In genomic region chr19:55474269-55475265, GRCh38 we compare ENCODE assay signal across 1 cellular context.
TF ChIP-seq lines count a peak whose summit lies in the region.

No MANE protein-coding gene starts in this region.

TF ChIP-seq in GM23338, 12 proteins besides CTCF, POLR2A, EP300 and RAD21 (continued from another document):
- TF ChIP-seq, protein P1, sequence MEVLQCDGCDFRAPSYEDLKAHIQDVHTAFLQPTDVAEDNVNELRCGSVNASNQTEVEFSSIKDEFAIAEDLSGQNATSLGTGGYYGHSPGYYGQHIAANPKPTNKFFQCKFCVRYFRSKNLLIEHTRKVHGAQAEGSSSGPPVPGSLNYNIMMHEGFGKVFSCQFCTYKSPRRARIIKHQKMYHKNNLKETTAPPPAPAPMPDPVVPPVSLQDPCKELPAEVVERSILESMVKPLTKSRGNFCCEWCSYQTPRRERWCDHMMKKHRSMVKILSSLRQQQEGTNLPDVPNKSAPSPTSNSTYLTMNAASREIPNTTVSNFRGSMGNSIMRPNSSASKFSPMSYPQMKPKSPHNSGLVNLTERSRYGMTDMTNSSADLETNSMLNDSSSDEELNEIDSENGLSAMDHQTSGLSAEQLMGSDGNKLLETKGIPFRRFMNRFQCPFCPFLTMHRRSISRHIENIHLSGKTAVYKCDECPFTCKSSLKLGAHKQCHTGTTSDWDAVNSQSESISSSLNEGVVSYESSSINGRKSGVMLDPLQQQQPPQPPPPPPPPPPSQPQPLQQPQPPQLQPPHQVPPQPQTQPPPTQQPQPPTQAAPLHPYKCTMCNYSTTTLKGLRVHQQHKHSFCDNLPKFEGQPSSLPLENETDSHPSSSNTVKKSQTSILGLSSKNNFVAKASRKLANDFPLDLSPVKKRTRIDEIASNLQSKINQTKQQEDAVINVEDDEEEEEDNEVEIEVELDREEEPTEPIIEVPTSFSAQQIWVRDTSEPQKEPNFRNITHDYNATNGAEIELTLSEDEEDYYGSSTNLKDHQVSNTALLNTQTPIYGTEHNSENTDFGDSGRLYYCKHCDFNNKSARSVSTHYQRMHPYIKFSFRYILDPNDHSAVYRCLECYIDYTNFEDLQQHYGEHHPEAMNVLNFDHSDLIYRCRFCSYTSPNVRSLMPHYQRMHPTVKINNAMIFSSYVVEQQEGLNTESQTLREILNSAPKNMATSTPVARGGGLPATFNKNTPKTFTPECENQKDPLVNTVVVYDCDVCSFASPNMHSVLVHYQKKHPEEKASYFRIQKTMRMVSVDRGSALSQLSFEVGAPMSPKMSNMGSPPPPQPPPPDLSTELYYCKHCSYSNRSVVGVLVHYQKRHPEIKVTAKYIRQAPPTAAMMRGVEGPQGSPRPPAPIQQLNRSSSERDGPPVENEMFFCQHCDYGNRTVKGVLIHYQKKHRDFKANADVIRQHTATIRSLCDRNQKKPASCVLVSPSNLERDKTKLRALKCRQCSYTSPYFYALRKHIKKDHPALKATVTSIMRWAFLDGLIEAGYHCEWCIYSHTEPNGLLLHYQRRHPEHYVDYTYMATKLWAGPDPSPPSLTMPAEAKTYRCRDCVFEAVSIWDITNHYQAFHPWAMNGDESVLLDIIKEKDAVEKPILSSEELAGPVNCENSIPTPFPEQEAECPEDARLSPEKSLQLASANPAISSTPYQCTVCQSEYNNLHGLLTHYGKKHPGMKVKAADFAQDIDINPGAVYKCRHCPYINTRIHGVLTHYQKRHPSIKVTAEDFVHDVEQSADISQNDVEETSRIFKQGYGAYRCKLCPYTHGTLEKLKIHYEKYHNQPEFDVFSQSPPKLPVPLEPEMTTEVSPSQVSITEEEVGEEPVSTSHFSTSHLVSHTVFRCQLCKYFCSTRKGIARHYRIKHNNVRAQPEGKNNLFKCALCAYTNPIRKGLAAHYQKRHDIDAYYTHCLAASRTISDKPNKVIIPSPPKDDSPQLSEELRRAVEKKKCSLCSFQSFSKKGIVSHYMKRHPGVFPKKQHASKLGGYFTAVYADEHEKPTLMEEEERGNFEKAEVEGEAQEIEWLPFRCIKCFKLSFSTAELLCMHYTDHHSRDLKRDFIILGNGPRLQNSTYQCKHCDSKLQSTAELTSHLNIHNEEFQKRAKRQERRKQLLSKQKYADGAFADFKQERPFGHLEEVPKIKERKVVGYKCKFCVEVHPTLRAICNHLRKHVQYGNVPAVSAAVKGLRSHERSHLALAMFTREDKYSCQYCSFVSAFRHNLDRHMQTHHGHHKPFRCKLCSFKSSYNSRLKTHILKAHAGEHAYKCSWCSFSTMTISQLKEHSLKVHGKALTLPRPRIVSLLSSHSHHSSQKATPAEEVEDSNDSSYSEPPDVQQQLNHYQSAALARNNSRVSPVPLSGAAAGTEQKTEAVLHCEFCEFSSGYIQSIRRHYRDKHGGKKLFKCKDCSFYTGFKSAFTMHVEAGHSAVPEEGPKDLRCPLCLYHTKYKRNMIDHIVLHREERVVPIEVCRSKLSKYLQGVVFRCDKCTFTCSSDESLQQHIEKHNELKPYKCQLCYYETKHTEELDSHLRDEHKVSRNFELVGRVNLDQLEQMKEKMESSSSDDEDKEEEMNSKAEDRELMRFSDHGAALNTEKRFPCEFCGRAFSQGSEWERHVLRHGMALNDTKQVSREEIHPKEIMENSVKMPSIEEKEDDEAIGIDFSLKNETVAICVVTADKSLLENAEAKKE (CRISPR knock-in tag; IDR thresholded peaks at IDR 0.05) = no peak
- TF ChIP-seq JUNB (IDR thresholded peaks at IDR 0.05; ENCODE audit: unreplicated experiment) (no peak), ETS1 (IDR thresholded peaks at IDR 0.05) (no peak), CREB1 (CRISPR knock-in tag; IDR thresholded peaks at IDR 0.05; ENCODE audit: low read depth) (no peak)
